ENCODE assay signal across 28 cellular contexts in the genomic region with DNA sequence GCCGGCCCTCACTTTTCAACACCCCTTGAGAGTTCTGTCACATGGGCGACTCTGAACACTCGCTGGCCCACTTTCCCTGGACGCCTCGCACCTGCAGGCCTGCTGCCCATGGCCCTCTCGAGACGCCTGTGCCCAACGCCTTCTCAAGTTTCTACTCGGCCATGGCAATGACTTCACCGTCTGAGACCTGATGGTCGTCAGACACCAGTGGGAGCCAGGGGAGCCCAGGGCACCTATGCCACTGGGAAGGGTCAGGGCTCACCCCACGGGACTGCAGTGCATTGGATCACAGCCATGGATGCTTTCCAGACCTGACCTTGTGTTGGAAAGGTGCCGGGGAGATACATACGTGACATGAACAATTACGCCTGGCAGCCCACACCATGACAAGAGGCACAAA.
DNase-seq lines count a peak whose midpoint lies in the region; ATAC-seq, FAIRE-seq and TF ChIP-seq lines count a peak whose summit lies in the region.
"Had no signal": no experiment of that assay in that cellular context is flagged by ENCODE, and none has a peak within 500 bp of the region (broad histone marks: within the 10 kb centered on the region; RNA-seq: fewer than 3 reads in every experiment).

No MANE protein-coding gene starts in this region.

- peaks cover 39% of the 10 kb centered on the region for H3K4me1 ChIP-seq in CD4-positive, CD25-positive, alpha-beta regulatory T cell (ENCODE audit: control insufficient read depth, insufficient read depth, low read length, poor library complexity, severe bottlenecking)
- H3K4me1 ChIP-seq in kidney (ENCODE audit: control insufficient read depth in 1 of 2, insufficient read depth in 1 of 2, low read depth in 1 of 2, low read length in 2 of 2) (peaks cover 0 to 4% of the 10 kb centered on the region in 2 donors), psoas muscle (peaks cover 42% of the 10 kb centered on the region)

- H3K4me3 ChIP-seq in CD4-positive, CD25-positive, alpha-beta regulatory T cell (ENCODE audit: low read depth, low read length): no peak overlapping the region
- H3K4me3 ChIP-seq in kidney (ENCODE audit: low read length in 2 of 2) (no peak overlapping the region), psoas muscle (no peak overlapping the region)
- H3K4me3 ChIP-seq: SK-N-MC, skin epidermis, thoracic aorta had no signal

- no peak overlapping the region for H3K4me3 Mint-ChIP-seq in CD4-positive, CD25-positive, alpha-beta regulatory T cell
- H3K4me3 Mint-ChIP-seq in activated B cell treated with CpG ODN at 0.5 μM for 24 hours: no peak overlapping the region
- H3K4me3 Mint-ChIP-seq: stimulated activated effector memory CD8-positive, alpha-beta T cell treated with anti-CD3 and anti-CD28 coated beads, Interleukin-12 subunit alpha, Interleukin-12 subunit beta, amount 100 ng/mL, for 72 hours had no signal

- H3K36me3 Mint-ChIP-seq in CD4-positive, CD25-positive, alpha-beta regulatory T cell: peaks cover 31% of the 10 kb centered on the region
- H3K36me3 Mint-ChIP-seq in activated B cell treated with CpG ODN at 0.5 μM for 24 hours (ENCODE audit: low read depth): peaks cover 66% of the 10 kb centered on the region

- no peaks in the 10 kb centered on the region for H3K27me3 Mint-ChIP-seq in CD4-positive, CD25-positive, alpha-beta regulatory T cell
- no peaks in the 10 kb centered on the region for H3K27me3 Mint-ChIP-seq in activated B cell treated with CpG ODN at 0.5 μM for 24 hours

- POLR2A ChIA-PET in activated B cell treated with CpG ODN at 0.5 μM for 24 hours (lab: Charles Lee): interaction anchor here (0.6 to 5.9 kb wide), 4 partner anchors 15 to 143 kb away, joined by 3 to 223 read pairs (median 128); a partner anchor contains a TSS

- no peak for DNase-seq in CD4-positive, CD25-positive, alpha-beta regulatory T cell
- DNase-seq in activated B cell treated with CpG ODN at 0.5 μM for 24 hours (no peak), kidney (peak; percentile 66), psoas muscle (peak; percentile 44 to 75), COR-L47 (lab: John Stamatoyannopoulos, UW) (no peak)
- DNase-seq: activated CD4-positive, alpha-beta T cell treated with anti-CD3 and anti-CD28 coated beads for 48 hours; cerebellar nuclear complex; EL; IMR-90; NCI-H1092; NCI-H187; NCI-H345; NCI-H774; RPMI8226; stimulated activated CD4-positive, alpha-beta T cell treated with anti-CD3 and anti-CD28 coated beads, Interleukin-2, amount 100 ng/mL, for 48 hours; T-helper 2 cell had no signal

- H3K36me3 ChIP-seq in CD4-positive, CD25-positive, alpha-beta regulatory T cell (ENCODE audit: control insufficient read depth, insufficient read depth, low read length): peaks cover 30% of the 10 kb centered on the region
- peaks cover 22 to 29% of the 10 kb centered on the region in 2 donors for H3K36me3 ChIP-seq in kidney (ENCODE audit: control insufficient read depth in 1 of 2, insufficient read depth in 2 of 2, low read length in 2 of 2)
- peaks cover 5 to 36% of the 10 kb centered on the region in 2 donors for H3K36me3 ChIP-seq in psoas muscle (ENCODE audit: insufficient read depth in 1 of 2, low read depth in 1 of 2)

- no peak overlapping the region for H3K27ac ChIP-seq in CD4-positive, CD25-positive, alpha-beta regulatory T cell (ENCODE audit: insufficient read depth, low read length, poor library complexity, severe bottlenecking)
- H3K27ac ChIP-seq in kidney (ENCODE audit: low read depth in 2 of 2, low read length in 2 of 2) (no peak overlapping the region), psoas muscle (peak overlapping the region; percentile 93)
- H3K27ac ChIP-seq: C4-2B, SK-N-MC had no signal

- H3K9ac ChIP-seq in kidney (ENCODE audit: low read length in 2 of 2): no peak overlapping the region

- H3K27me3 ChIP-seq in CD4-positive, CD25-positive, alpha-beta regulatory T cell (ENCODE audit: control insufficient read depth, insufficient read depth, low read length): no peaks in the 10 kb centered on the region
- H3K27me3 ChIP-seq in psoas muscle (ENCODE audit: insufficient read depth in 3 of 3, low read length in 2 of 3): no peaks in the 10 kb centered on the region

- peak overlapping the region; percentile 5 to 62 (median 47) for H3K27ac Mint-ChIP-seq in CD4-positive, CD25-positive, alpha-beta regulatory T cell
- H3K27ac Mint-ChIP-seq in activated B cell treated with CpG ODN at 0.5 μM for 24 hours: peak overlapping the region; percentile 67
- H3K27ac Mint-ChIP-seq: stimulated activated effector memory CD8-positive, alpha-beta T cell treated with anti-CD3 and anti-CD28 coated beads, Interleukin-12 subunit alpha, Interleukin-12 subunit beta, amount 100 ng/mL, for 72 hours had no signal

- H3K9me3 Mint-ChIP-seq in CD4-positive, CD25-positive, alpha-beta regulatory T cell: peaks cover 0 to 3% (median 0%) of the 10 kb centered on the region in 7 donors
- peaks cover 17% of the 10 kb centered on the region for H3K9me3 Mint-ChIP-seq in activated B cell treated with CpG ODN at 0.5 μM for 24 hours

- CTCF ChIA-PET in activated B cell treated with CpG ODN at 0.5 μM for 24 hours (lab: Charles Lee): interaction anchor here (3.9 to 4.4 kb wide), 2 partner anchors 32 to 138 kb away, joined by 31 to 69 read pairs; no protein-coding TSS in a partner anchor

- peaks cover 18 to 66% (median 37%) of the 10 kb centered on the region in 4 donors for H3K4me1 Mint-ChIP-seq in CD4-positive, CD25-positive, alpha-beta regulatory T cell
- peaks cover 67% of the 10 kb centered on the region for H3K4me1 Mint-ChIP-seq in activated B cell treated with CpG ODN at 0.5 μM for 24 hours

- WGBS in psoas muscle, 3 donors: 35 to 43% (median 36%) methylated on average over 15 of the region's 15 CpGs

- TF ChIP-seq CTCF in activated B cell treated with CpG ODN at 0.5 μM for 24 hours (IDR thresholded peaks at IDR 0.05) (no peak), kidney (IDR thresholded peaks at IDR 0.05; ENCODE audit: borderline replicate concordance, extremely low read depth, insufficient read depth) (no peak), psoas muscle (IDR thresholded peaks at IDR 0.05) (no peak)

- FAIRE-seq in kidney (lab: Jason Lieb, UNC): no peak
- FAIRE-seq: astrocyte, GM19239 had no signal

- no peaks in the 10 kb centered on the region for H3K9me3 ChIP-seq in CD4-positive, CD25-positive, alpha-beta regulatory T cell (ENCODE audit: control insufficient read depth in 2 of 2, low read length in 2 of 2)
- H3K9me3 ChIP-seq in kidney (ENCODE audit: control insufficient read depth in 1 of 2, low read length in 2 of 2): peaks cover 0 to 2% of the 10 kb centered on the region in 2 donors
- peaks cover 4% of the 10 kb centered on the region for H3K9me3 ChIP-seq in psoas muscle
- H3K9me3 ChIP-seq: thoracic aorta had no signal

- intact Hi-C loops in activated B cell treated with CpG ODN at 0.5 μM for 24 hours (cut with micrococcal nuclease): no loop called here
- intact Hi-C loops in kidney (cut with DNase I): loop anchor here (5.0 kb wide), 1 partner anchor 137 kb away; no protein-coding TSS in a partner anchor
- intact Hi-C loops in psoas muscle (cut with DNase I): loop anchor here (2.0 to 5.0 kb wide), 2 partner anchors 57 to 138 kb away; no protein-coding TSS in a partner anchor

- no peak for ATAC-seq in CD4-positive, CD25-positive, alpha-beta regulatory T cell (ENCODE audit: low read depth in 2 of 2)
- no peak for ATAC-seq in activated B cell treated with CpG ODN at 0.5 μM for 24 hours (ENCODE audit: low read depth)
- ATAC-seq in psoas muscle: peak in 3 of 4 donors; percentile 23 to 41 (median 27)
- no peak for ATAC-seq in GM21723 (IDR thresholded peaks at IDR 0.05; ENCODE audit: unreplicated experiment)
- no peak for ATAC-seq in HG03097 (IDR thresholded peaks at IDR 0.05; ENCODE audit: low FRiP score, unreplicated experiment)
- no peak for ATAC-seq in HG02870 (IDR thresholded peaks at IDR 0.05; ENCODE audit: unreplicated experiment)
- ATAC-seq: activated naive CD4-positive, alpha-beta T cell treated with anti-CD3 and anti-CD28 coated beads, Interleukin-2, amount 50 U/mL, for 72 hours; left lobe of liver; stimulated activated effector memory CD8-positive, alpha-beta T cell treated with anti-CD3 and anti-CD28 coated beads, Interleukin-12 subunit alpha, Interleukin-12 subunit beta, amount 100 ng/mL, for 72 hours had no signal

Comparison
In these comparisons a context has a peak if more than half of its experiments do, and no peak if none do; other contexts are left out.
1. ATAC-seq: peak in psoas muscle (3 of 4); none in CD4-positive, CD25-positive, alpha-beta regulatory T cell (0 of 2), activated B cell treated with CpG ODN at 0.5 μM for 24 hours (single experiment), GM21723 (single experiment), HG03097 (single experiment) and HG02870 (single experiment).
2. DNase-seq: peak in kidney (single experiment) and psoas muscle (2 of 2); none in CD4-positive, CD25-positive, alpha-beta regulatory T cell (0 of 3), activated B cell treated with CpG ODN at 0.5 μM for 24 hours (single experiment) and COR-L47 (single experiment).